In the genomic region with DNA sequence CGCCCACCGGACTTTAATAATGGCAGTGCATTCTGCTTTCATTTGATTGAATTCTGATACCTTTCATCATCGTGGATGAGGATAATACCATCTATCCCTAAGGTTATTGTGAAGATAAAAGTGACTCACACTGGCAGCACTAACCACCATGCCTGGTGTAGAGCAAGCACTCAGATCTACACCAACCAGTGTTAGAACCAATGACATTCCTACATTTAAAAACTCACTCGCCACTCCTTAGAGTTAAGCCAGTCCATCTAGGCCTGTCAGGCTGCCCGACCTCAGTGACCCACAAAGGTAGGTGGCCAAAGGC, we compare ENCODE assay signal across 14 cellular contexts. TPM values are rescaled to one million over a fixed set of nuclear protein-coding genes. Genes with fewer than 3 reads are reported as not detected.
DNase-seq lines count a peak whose midpoint lies in the region; ATAC-seq and TF ChIP-seq lines count a peak whose summit lies in the region.
"Had no signal": no experiment of that assay in that cellular context is flagged by ENCODE, and none has a peak within 500 bp of the region (broad histone marks: within the 10 kb centered on the region; RNA-seq: fewer than 3 reads in every experiment).

No MANE protein-coding gene starts in this region.

- H4K20me1 ChIP-seq in OCI-LY3 (ENCODE audit: insufficient read depth, low read length), result no peaks in the 10 kb centered on the region

- no peaks in the 10 kb centered on the region for H3K4me1 Mint-ChIP-seq in stimulated activated effector memory CD8-positive, alpha-beta T cell treated with anti-CD3 and anti-CD28 coated beads, Interleukin-12 subunit alpha, Interleukin-12 subunit beta, amount 100 ng/mL, for 72 hours

- H3K79me2 ChIP-seq in OCI-LY3 (ENCODE audit: low read length), result no peaks in the 10 kb centered on the region

- H2AFZ ChIP-seq in OCI-LY3 (ENCODE audit: low read depth, low read length), result no peak overlapping the region

- H3K9me3 ChIP-seq in OCI-LY3 (ENCODE audit: insufficient read depth, low read length), result no peaks in the 10 kb centered on the region
- H3K9me3 ChIP-seq: breast epithelium, gastrocnemius medialis, right lobe of liver had no signal

- H3K4me3 Mint-ChIP-seq in stimulated activated effector memory CD8-positive, alpha-beta T cell treated with anti-CD3 and anti-CD28 coated beads, Interleukin-12 subunit alpha, Interleukin-12 subunit beta, amount 100 ng/mL, for 72 hours, result no peak overlapping the region
- H3K4me3 Mint-ChIP-seq: T-helper 1 cell treated with Interleukin-12 subunit alpha and Interleukin-12 subunit beta and Interleukin-4 antibody, amounts not matched to agents 30 μg/mL and 1 μg/mL, for 36 hours had no signal

- 0 out of 2 replicates have a peak, but pooled peaks cover 2% of the 10 kb centered on the region for H3K4me1 ChIP-seq in OCI-LY3 (ENCODE audit: low read length)
- H3K4me1 ChIP-seq: breast epithelium, gastrocnemius medialis, right lobe of liver had no signal

- peak overlapping the region; percentile 51 for H3K4me2 ChIP-seq in OCI-LY3 (ENCODE audit: low read length)

- no peak overlapping the region for H3K27ac Mint-ChIP-seq in stimulated activated effector memory CD8-positive, alpha-beta T cell treated with anti-CD3 and anti-CD28 coated beads, Interleukin-12 subunit alpha, Interleukin-12 subunit beta, amount 100 ng/mL, for 72 hours
- H3K27ac Mint-ChIP-seq: T-helper 1 cell treated with Interleukin-12 subunit alpha and Interleukin-12 subunit beta and Interleukin-4 antibody, amounts not matched to agents 30 μg/mL and 1 μg/mL, for 36 hours had no signal

- H3K36me3 ChIP-seq in OCI-LY3 (replicated peaks; ENCODE audit: low read depth, low read length), result no peaks in the 10 kb centered on the region
- H3K36me3 ChIP-seq in H7 (replicated peaks; ENCODE audit: control insufficient read depth, insufficient read depth, low read length), result no peaks in the 10 kb centered on the region
- H3K36me3 ChIP-seq: breast epithelium, gastrocnemius medialis, right lobe of liver had no signal

- no peak overlapping the region for H3K27ac ChIP-seq in OCI-LY3 (ENCODE audit: low read length)
- H3K27ac ChIP-seq: breast epithelium, gastrocnemius medialis, right lobe of liver had no signal

- no peak overlapping the region for H3K4me3 ChIP-seq in OCI-LY3 (ENCODE audit: low read length)
- no peak overlapping the region for H3K4me3 ChIP-seq in H7 (ENCODE audit: insufficient read depth, low read depth, low read length)
- H3K4me3 ChIP-seq: breast epithelium, gastrocnemius medialis, right lobe of liver had no signal

- H3K36me3 Mint-ChIP-seq in stimulated activated effector memory CD8-positive, alpha-beta T cell treated with anti-CD3 and anti-CD28 coated beads, Interleukin-12 subunit alpha, Interleukin-12 subunit beta, amount 100 ng/mL, for 72 hours, result no peaks in the 10 kb centered on the region

- ATAC-seq in GM18517 (IDR thresholded peaks at IDR 0.05; ENCODE audit: unreplicated experiment) (peak; percentile 16), GM18511 (IDR thresholded peaks at IDR 0.05; ENCODE audit: unreplicated experiment) (no peak)
- ATAC-seq in stimulated activated effector memory CD8-positive, alpha-beta T cell treated with anti-CD3 and anti-CD28 coated beads, Interleukin-12 subunit alpha, Interleukin-12 subunit beta, amount 100 ng/mL, for 72 hours, result peak; percentile 73

- H3K27me3 ChIP-seq in OCI-LY3 (ENCODE audit: low read depth, low read length) (peaks cover 19% of the 10 kb centered on the region), H7 (ENCODE audit: control insufficient read depth, insufficient read depth, low read length) (no peaks in the 10 kb centered on the region)
- H3K27me3 ChIP-seq: gastrocnemius medialis, right lobe of liver had no signal

- H3K9me3 Mint-ChIP-seq in stimulated activated effector memory CD8-positive, alpha-beta T cell treated with anti-CD3 and anti-CD28 coated beads, Interleukin-12 subunit alpha, Interleukin-12 subunit beta, amount 100 ng/mL, for 72 hours, result no peaks in the 10 kb centered on the region
- H3K9me3 Mint-ChIP-seq: T-helper 1 cell treated with Interleukin-12 subunit alpha and Interleukin-12 subunit beta and Interleukin-4 antibody, amounts not matched to agents 30 μg/mL and 1 μg/mL, for 36 hours had no signal

- DNase-seq in hepatic stellate cell (ENCODE audit: low spot score) (peak; percentile 22), NCI-H2029 (lab: John Stamatoyannopoulos, UW) (no peak), H7 (no peak)
- no peak for DNase-seq in stimulated activated effector memory CD8-positive, alpha-beta T cell treated with anti-CD3 and anti-CD28 coated beads, Interleukin-12 subunit alpha, Interleukin-12 subunit beta, amount 100 ng/mL, for 72 hours (ENCODE audit: low spot score in 2 of 2)
- DNase-seq: activated gamma-delta T cell had no signal

- H3K9ac ChIP-seq in OCI-LY3 (ENCODE audit: low read length), result no peak overlapping the region

- no peak for TF ChIP-seq CTCF in OCI-LY3 (IDR thresholded peaks at IDR 0.05; ENCODE audit: low read depth, low read length)

RNA-seq across cellular contexts. Expression of a gene that starts 42.8 kb away (rescaled TPM):
- not detected in 2 replicates for total RNA-seq in H7 (2014; rRNA removed; shearing (Covaris generic))
- total RNA-seq: breast epithelium, Calu3, gastrocnemius medialis, right lobe of liver, subcutaneous adipose tissue had no signal
